Comparison of ENCODE assay signal across 20 cellular contexts in genomic region chr1:182848736-182849135, GRCh38. TPM values are rescaled to one million over a fixed set of nuclear protein-coding genes. Genes with fewer than 3 reads are reported as not detected.
A peak's percentile ranks its signal among the peaks of the same experiment; 100 is the strongest.
DNase-seq lines count a peak whose midpoint lies in the region; ATAC-seq, FAIRE-seq and TF ChIP-seq lines count a peak whose summit lies in the region.
"Had no signal": no experiment of that assay in that cellular context is flagged by ENCODE, and none has a peak within 500 bp of the region (broad histone marks: within the 10 kb centered on the region; RNA-seq: fewer than 3 reads in every experiment).

No MANE protein-coding gene starts in this region.

- no peak for TF ChIP-seq POLR2A in GM12878 (IDR thresholded peaks at IDR 0.05; ENCODE audit: low read depth, low read length)

- H3K4me1 Mint-ChIP-seq in stimulated activated naive CD8-positive, alpha-beta T cell treated with anti-CD3 and anti-CD28 coated beads, Interleukin-15, Interleukin-2, amounts not matched to agents 100 ng/mL and 50 ng/mL, for 24 hours (ENCODE audit: low read depth), result peaks cover 66% of the 10 kb centered on the region
- H3K4me1 Mint-ChIP-seq in CD8-positive, alpha-beta memory T cell, result peaks cover 55 to 74% (median 61%) of the 10 kb centered on the region in 3 donors

- intact Hi-C loops in GM12878 (cut with micrococcal nuclease; ENCODE audit: unreplicated experiment), result loop anchor here (5.0 kb wide), 1 partner anchor 39 kb away; no protein-coding TSS in a partner anchor

- no peak for FAIRE-seq in GM12878 (lab: Jason Lieb, UNC)

- H3K27me3 ChIP-seq in Loucy (ENCODE audit: insufficient read depth, low read length, poor library complexity, severe bottlenecking) (no peaks in the 10 kb centered on the region), GM12878 (replicated peaks in 1 of 2; ENCODE audit: control insufficient read depth in 2 of 2, insufficient read depth in 2 of 2, low read length in 1 of 2) (no peaks in the 10 kb centered on the region)
- H3K27me3 ChIP-seq in CD8-positive, alpha-beta memory T cell (ENCODE audit: insufficient read depth, low read length, poor library complexity, severe bottlenecking), result no peaks in the 10 kb centered on the region
- H3K27me3 ChIP-seq: BE2C had no signal

- H3K4me2 ChIP-seq in Loucy (ENCODE audit: low read depth, low read length, poor library complexity, severe bottlenecking) (peak overlapping the region; percentile 83), GM12878 (ENCODE audit: control insufficient read depth, insufficient read depth) (0 out of 2 replicates have a peak overlapping the region, but pooled peaks have one; percentile 50)

- TF ChIP-seq RAD21 in GM12878 (IDR thresholded peaks at IDR 0.05; ENCODE audit: insufficient read depth, low read depth, low read length), result no peak

- H3K27ac Mint-ChIP-seq in stimulated activated naive CD8-positive, alpha-beta T cell treated with anti-CD3 and anti-CD28 coated beads, Interleukin-15, Interleukin-2, amounts not matched to agents 100 ng/mL and 50 ng/mL, for 24 hours, result peak overlapping the region; percentile 8
- H3K27ac Mint-ChIP-seq in CD8-positive, alpha-beta memory T cell, result peak overlapping the region in 3 of 8 donors; percentile 48 to 75 (median 71)

- no peaks in the 10 kb centered on the region for H3K27me3 Mint-ChIP-seq in stimulated activated naive CD8-positive, alpha-beta T cell treated with anti-CD3 and anti-CD28 coated beads, Interleukin-15, Interleukin-2, amounts not matched to agents 100 ng/mL and 50 ng/mL, for 24 hours
- H3K27me3 Mint-ChIP-seq in CD8-positive, alpha-beta memory T cell, result no peaks in the 10 kb centered on the region

- SMC1A ChIA-PET in GM12878 (lab: Charles Lee; ENCODE audit: uncharacterized antibody, unreplicated experiment), result no interaction called here

- H3K9me2 ChIP-seq in Loucy (replicated peaks; ENCODE audit: low read depth, low read length), result no peaks in the 10 kb centered on the region

- TF ChIP-seq EP300 in GM12878 (IDR thresholded peaks at IDR 0.05; ENCODE audit: borderline replicate concordance in 1 of 2, control insufficient read depth in 1 of 2, low read depth in 2 of 2, low read length in 2 of 2), result no peak

- H3K9ac ChIP-seq in Loucy (ENCODE audit: low read depth, low read length, poor library complexity, severe bottlenecking) (no peak overlapping the region), GM12878 (ENCODE audit: control insufficient read depth, insufficient read depth, low read length) (no peak overlapping the region)

- H3K9me3 ChIP-seq in Loucy (ENCODE audit: insufficient read depth, low read depth, low read length) (no peaks in the 10 kb centered on the region), GM12878 (replicated peaks; ENCODE audit: control insufficient read depth, insufficient read depth, low read length) (no peaks in the 10 kb centered on the region)
- H3K9me3 ChIP-seq in CD8-positive, alpha-beta memory T cell (ENCODE audit: low read length), result no peaks in the 10 kb centered on the region
- H3K9me3 ChIP-seq: BE2C had no signal

- CTCF ChIA-PET in GM12878 (lab: Yijun Ruan, JAX), result no interaction called here
- CTCF ChIA-PET in CD8-positive, alpha-beta memory T cell (lab: Charles Lee), result no interaction called here

- ATAC-seq in stimulated activated naive CD8-positive, alpha-beta T cell treated with anti-CD3 and anti-CD28 coated beads, Interleukin-15, Interleukin-2, amounts not matched to agents 100 U/mL and 50 U/mL, for 24 hours, result no peak
- peak; percentile 16; the same call in 2 of the 3 replicates for ATAC-seq in GM12878

- RAD21 ChIA-PET in GM12878 (lab: Charles Lee; ENCODE audit: unreplicated experiment), result no interaction called here

- no peak overlapping the region for H3K27ac ChIP-seq in GM12878 (ENCODE audit: control insufficient read depth, insufficient read depth)
- H3K27ac ChIP-seq in urinary bladder (ENCODE audit: low read depth), result peak overlapping the region; percentile 10
- H3K27ac ChIP-seq in CD8-positive, alpha-beta memory T cell (ENCODE audit: low read depth, low read length), result no peak overlapping the region

- H3K79me2 ChIP-seq in Loucy (ENCODE audit: insufficient read depth, low read length) (peaks cover 100% of the 10 kb centered on the region), GM12878 (ENCODE audit: control insufficient read depth, insufficient read depth, low read length) (peaks cover 73% of the 10 kb centered on the region)

- 100% methylated on average over 2 of the region's 2 CpGs for WGBS in GM12878 (ENCODE audit: insufficient coverage, insufficient replicate concordance, low lambda C conversion rate, missing lambda C conversion rate)
- WGBS in urinary bladder, result 100% methylated on average over 2 of the region's 2 CpGs

- H2AFZ ChIP-seq in Loucy (ENCODE audit: low read length) (no peak overlapping the region), GM12878 (ENCODE audit: control insufficient read depth, low read depth, low read length) (no peak overlapping the region)

- H3K4me3 ChIP-seq in Loucy (ENCODE audit: low read length, poor library complexity, severe bottlenecking) (peak overlapping the region; percentile 79), GM12878 (no peak overlapping the region), urinary bladder (ENCODE audit: low read depth, low read length) (no peak overlapping the region)
- no peak overlapping the region for H3K4me3 ChIP-seq in CD8-positive, alpha-beta memory T cell (ENCODE audit: low read length)

- POLR2A ChIA-PET in GM12878 (lab: Charles Lee), result no interaction called here
- POLR2A ChIA-PET in CD8-positive, alpha-beta memory T cell (lab: Charles Lee), result no interaction called here

- H3K4me1 ChIP-seq in Loucy (ENCODE audit: insufficient read depth, low read length, poor library complexity, severe bottlenecking), result peaks cover 57% of the 10 kb centered on the region
- peaks cover 15% of the 10 kb centered on the region for H3K4me1 ChIP-seq in GM12878 (ENCODE audit: control insufficient read depth, insufficient read depth, low read length)
- H3K4me1 ChIP-seq in urinary bladder (ENCODE audit: insufficient read depth), result no peaks in the 10 kb centered on the region
- peaks cover 32% of the 10 kb centered on the region for H3K4me1 ChIP-seq in CD8-positive, alpha-beta memory T cell (ENCODE audit: insufficient read depth, low read length)
- H3K4me1 ChIP-seq: BE2C had no signal

- H3F3A ChIP-seq in Loucy (ENCODE audit: low read depth), result no peaks in the 10 kb centered on the region

- TF ChIP-seq CTCF in Loucy (conservative IDR thresholded peaks at IDR 0.05; ENCODE audit: low read length) (no peak), GM12878 (IDR thresholded peaks at IDR 0.05 in 2 of 3, conservative IDR thresholded peaks at IDR 0.05 in 1 of 3; ENCODE audit: control insufficient read depth in 2 of 3, extremely low read depth in 1 of 3, insufficient read depth in 1 of 3, low read depth in 3 of 3, low read length in 3 of 3) (no peak)

- no TSS peak for BruUV-seq in GM12878 (replicated peaks; lab: Mats Ljungman, UMichigan)

- peaks cover 100% of the 10 kb centered on the region for H4K20me1 ChIP-seq in Loucy (ENCODE audit: insufficient read depth, low read length, poor library complexity, severe bottlenecking)
- H4K20me1 ChIP-seq in GM12878 (ENCODE audit: control insufficient read depth, insufficient read depth), result peaks cover 16% of the 10 kb centered on the region

- H3K9me3 Mint-ChIP-seq in stimulated activated naive CD8-positive, alpha-beta T cell treated with anti-CD3 and anti-CD28 coated beads, Interleukin-15, Interleukin-2, amounts not matched to agents 100 ng/mL and 50 ng/mL, for 24 hours, result no peaks in the 10 kb centered on the region
- no peaks in the 10 kb centered on the region for H3K9me3 Mint-ChIP-seq in CD8-positive, alpha-beta memory T cell

- peaks cover 94% of the 10 kb centered on the region for H3K36me3 Mint-ChIP-seq in stimulated activated naive CD8-positive, alpha-beta T cell treated with anti-CD3 and anti-CD28 coated beads, Interleukin-15, Interleukin-2, amounts not matched to agents 100 ng/mL and 50 ng/mL, for 24 hours (ENCODE audit: low read depth)
- H3K36me3 Mint-ChIP-seq in CD8-positive, alpha-beta memory T cell, result peaks cover 13 to 96% (median 24%) of the 10 kb centered on the region in 3 donors

- in situ Hi-C loops in GM12878 (cut with MboI) (no loop called here), G401 (cut with HindIII; ENCODE audit: low sequenced_read_pairs) (no loop called here)

- DNase-seq in stimulated activated naive CD8-positive, alpha-beta T cell treated with anti-CD3 and anti-CD28 coated beads, Interleukin-15, Interleukin-2, amounts not matched to agents 100 U/mL and 50 U/mL, for 24 hours, result no peak
- DNase-seq in GM12878 (ENCODE audit: low read depth, low spot score), result no peak
- DNase-seq in CD8-positive, alpha-beta memory T cell, result no peak
- no peak for DNase-seq in NK-92 (lab: John Stamatoyannopoulos, UW; ENCODE audit: unreplicated experiment)
- DNase-seq in G401 (ENCODE audit: low spot score), result no peak
- DNase-seq: BE2C; DMS 273 treated with DMSO at 0.1 percent for 48 hours; GOT3; IMR-90; Kasumi-1; NCI-H1105; NCI-H1694 treated with DMSO at 0.1 percent for 48 hours; NCI-H2107; NCI-H226; NCI-H524 treated with DMSO at 0.1 percent for 48 hours; NK-92 treated with Interleukin-12 subunit alpha and Interleukin-12 subunit beta, amount 100 ng/mL, for 24 hours; RPMI8226 had no signal

- H3K4me3 Mint-ChIP-seq in stimulated activated naive CD8-positive, alpha-beta T cell treated with anti-CD3 and anti-CD28 coated beads, Interleukin-15, Interleukin-2, amounts not matched to agents 100 ng/mL and 50 ng/mL, for 24 hours, result no peak overlapping the region
- peak overlapping the region in 3 of 7 donors; percentile 39 to 61 (median 51) for H3K4me3 Mint-ChIP-seq in CD8-positive, alpha-beta memory T cell

- H3K36me3 ChIP-seq in Loucy (ENCODE audit: insufficient read depth, low read length), result peaks cover 97% of the 10 kb centered on the region
- peaks cover 11 to 52% of the 10 kb centered on the region in 2 experiments for H3K36me3 ChIP-seq in GM12878 (ENCODE audit: control insufficient read depth in 2 of 2, insufficient read depth in 2 of 2, low read length in 1 of 2)
- peaks cover 5% of the 10 kb centered on the region for H3K36me3 ChIP-seq in urinary bladder (ENCODE audit: insufficient read depth)
- peaks cover 80% of the 10 kb centered on the region for H3K36me3 ChIP-seq in CD8-positive, alpha-beta memory T cell (ENCODE audit: insufficient read depth, low read length)

RNA-seq across cellular contexts. Expression of gene DHX9, which starts 9.6 kb away (rescaled TPM):
- 252 and 256 TPM in 2 replicates for total RNA-seq in GM12878 (2013; cell fraction: nucleolus; rRNA removed)
- total RNA-seq in GM12878 (2014; rRNA removed) (165 and 178 TPM in 2 replicates), GM12878 (2014; rRNA removed; fragmentation: Illumina TruSeq; extraction: Trizol) (217 and 229 TPM in 2 replicates), GM12878 (2021) (227 and 235 TPM in 2 replicates), urinary bladder (188 TPM)
- 87.0 TPM for polyA plus RNA-seq in GM12878 (2011; ENCODE audit: low read depth)
- polyA plus RNA-seq in GM12878 (2011; rRNA removed) (234 and 266 TPM in 2 replicates), GM12878 (2014; fragmentation: Illumina TruSeq; extraction: Trizol) (219 and 238 TPM in 2 replicates), GM12878 (2014; fragmentation: Nextera tagmentation; extraction: Ambion mirVana) (100 to 1,000 TPM in 1 of 2 experiments, 10 to 100 TPM in 1; 90.7 to 130 TPM), GM12878 (2014; rRNA removed) (188 and 189 TPM in 2 replicates), GM12878 (2016; fragmentation: Nextera tagmentation; extraction: Ambion mirVana) (100 to 1,000 TPM; 214 to 221 TPM), urinary bladder (79.1 TPM)
- 145 and 170 TPM in 2 replicates for polyA plus RNA-seq in GM12878 (2011; cell fraction: cytosol; rRNA removed)
- 170 and 239 TPM in 2 replicates for polyA plus RNA-seq in GM12878 (2011; cell fraction: nucleus; rRNA removed)
- 81.9 and 103 TPM in 2 replicates for polyA plus RNA-seq in GM12878 (2012)
- 226 and 292 TPM in 2 replicates for polyA minus RNA-seq in GM12878 (2011; rRNA and poly(A)+ RNA removed)
- 67.4 and 116 TPM in 2 replicates for polyA minus RNA-seq in GM12878 (2011; cell fraction: cytosol; rRNA and poly(A)+ RNA removed)
- polyA minus RNA-seq in GM12878 (2011; cell fraction: nucleus; rRNA and poly(A)+ RNA removed), result 111 and 161 TPM in 2 replicates
- total RNA-seq in CD8-positive, alpha-beta memory T cell, result 100 to 1,000 TPM; 342 to 353 TPM
- polyA plus RNA-seq in CD8-positive, alpha-beta memory T cell, result 115 TPM
- 237 and 290 TPM in 2 replicates for total RNA-seq in G401 (2014; rRNA removed; shearing (Covaris generic))

RNA-seq across cellular contexts. Expression of gene NPL, which starts 59.2 kb away (rescaled TPM):
- 10.0 and 13.5 TPM in 2 replicates for total RNA-seq in GM12878 (2013; cell fraction: nucleolus; rRNA removed)
- total RNA-seq in GM12878 (2014; rRNA removed), result 15.3 and 19.2 TPM in 2 replicates
- total RNA-seq in GM12878 (2014; rRNA removed; fragmentation: Illumina TruSeq; extraction: Trizol), result 7.6 and 8.9 TPM in 2 replicates
- total RNA-seq in GM12878 (2021), result 10.8 and 11.9 TPM in 2 replicates
- 3.2 TPM for polyA plus RNA-seq in GM12878 (2011; ENCODE audit: low read depth)
- 5.3 and 8.2 TPM in 2 replicates for polyA plus RNA-seq in GM12878 (2011; rRNA removed)
- polyA plus RNA-seq in GM12878 (2011; cell fraction: cytosol; rRNA removed), result 3.7 and 6.6 TPM in 2 replicates
- polyA plus RNA-seq in GM12878 (2011; cell fraction: nucleus; rRNA removed), result 8.1 and 10.7 TPM in 2 replicates
- polyA plus RNA-seq in GM12878 (2012), result 2.1 and 2.4 TPM in 2 replicates
- polyA plus RNA-seq in GM12878 (2014; fragmentation: Illumina TruSeq; extraction: Trizol), result 12.0 and 15.4 TPM in 2 replicates
- 10 to 100 TPM; 12.6 to 15.1 TPM for polyA plus RNA-seq in GM12878 (2014; fragmentation: Nextera tagmentation; extraction: Ambion mirVana)
- 8.2 and 8.4 TPM in 2 replicates for polyA plus RNA-seq in GM12878 (2014; rRNA removed)
- 1 to 10 TPM; 8.5 to 9.1 TPM for polyA plus RNA-seq in GM12878 (2016; fragmentation: Nextera tagmentation; extraction: Ambion mirVana)
- 5.9 TPM in 2 replicates for polyA minus RNA-seq in GM12878 (2011; rRNA and poly(A)+ RNA removed)
- polyA minus RNA-seq in GM12878 (2011; cell fraction: cytosol; rRNA and poly(A)+ RNA removed), result 0.53 and 5.4 TPM in 2 replicates
- 2.5 and 6.7 TPM in 2 replicates for polyA minus RNA-seq in GM12878 (2011; cell fraction: nucleus; rRNA and poly(A)+ RNA removed)
- total RNA-seq in urinary bladder, result 10.5 TPM
- 6.7 TPM for polyA plus RNA-seq in urinary bladder
- total RNA-seq in CD8-positive, alpha-beta memory T cell, result 10 to 100 TPM in 1 of 2 experiments, 1 to 10 TPM in 1; 9.3 to 12.3 TPM
- polyA plus RNA-seq in CD8-positive, alpha-beta memory T cell, result 8.5 TPM
- total RNA-seq in G401 (2014; rRNA removed; shearing (Covaris generic)), result not detected in 2 replicates
